Comparison of ENCODE assay signal across 29 cellular contexts in genomic region chrX:98523521-98523920, GRCh38.
A peak's percentile ranks its signal among the peaks of the same experiment; 100 is the strongest.
DNase-seq lines count a peak whose midpoint lies in the region; ATAC-seq, FAIRE-seq and TF ChIP-seq lines count a peak whose summit lies in the region.
"Had no signal": no experiment of that assay in that cellular context is flagged by ENCODE, and none has a peak within 500 bp of the region (broad histone marks: within the 10 kb centered on the region; RNA-seq: fewer than 3 reads in every experiment).

No MANE protein-coding gene starts in this region.

- no peaks in the 10 kb centered on the region for H3K9me3 Mint-ChIP-seq in astrocyte (ENCODE audit: unreplicated experiment)
- H3K9me3 Mint-ChIP-seq: CD4-positive, alpha-beta T cell; T-cell had no signal

- no peak overlapping the region for H3K9ac ChIP-seq in astrocyte (ENCODE audit: low read length)
- 0 out of 2 replicates have a peak overlapping the region, but pooled peaks have one; percentile 30 for H3K9ac ChIP-seq in iPS-20b (ENCODE audit: low read depth, low read length)
- H3K9ac ChIP-seq: BLaER1 treated with 17β-estradiol and CSF1 and Interleukin-3, amounts not matched to agents 10 nM and 100 nM had no signal

- H3K4me1 ChIP-seq in HAP-1 (peaks cover 21% of the 10 kb centered on the region), astrocyte (ENCODE audit: insufficient read depth, low read length) (no peaks in the 10 kb centered on the region), iPS-20b (ENCODE audit: insufficient read depth, low read length) (peaks cover 6% of the 10 kb centered on the region), right lobe of liver (no peaks in the 10 kb centered on the region)
- H3K4me1 ChIP-seq: A549 had no signal

- H3K27ac Mint-ChIP-seq in astrocyte (ENCODE audit: unreplicated experiment): no peak overlapping the region
- H3K27ac Mint-ChIP-seq: CD4-positive, alpha-beta T cell; T-cell had no signal

- no peak for ATAC-seq in GM19023 (IDR thresholded peaks at IDR 0.05; ENCODE audit: unreplicated experiment)
- no peak for ATAC-seq in right lobe of liver
- ATAC-seq: A549, T-cell had no signal

- intact Hi-C loops in right lobe of liver (cut with DNase I): no loop called here

- no peaks in the 10 kb centered on the region for H4K20me1 ChIP-seq in astrocyte (ENCODE audit: insufficient read depth, low read length)
- H4K20me1 ChIP-seq: BLaER1 treated with 17β-estradiol and CSF1 and Interleukin-3, amounts not matched to agents 10 nM and 100 nM had no signal

- no peaks in the 10 kb centered on the region for H3K27me3 ChIP-seq in HAP-1 (ENCODE audit: low read depth)
- H3K27me3 ChIP-seq in astrocyte (ENCODE audit: insufficient read depth, low read length): no peaks in the 10 kb centered on the region
- no peaks in the 10 kb centered on the region for H3K27me3 ChIP-seq in iPS-20b (ENCODE audit: insufficient read depth, low read length)
- peaks cover 0 to 5% of the 10 kb centered on the region in 2 donors for H3K27me3 ChIP-seq in right lobe of liver
- H3K27me3 ChIP-seq: MG63 had no signal

- TF ChIP-seq CTCF in astrocyte (IDR thresholded peaks at IDR 0.05; ENCODE audit: insufficient read depth, low read depth, low read length) (no peak), right lobe of liver (IDR thresholded peaks at IDR 0.05) (no peak)

- H3K27ac ChIP-seq in astrocyte (ENCODE audit: low read depth, low read length) (no peak overlapping the region), iPS-20b (ENCODE audit: low read length) (no peak overlapping the region), right lobe of liver (no peak overlapping the region)
- H3K27ac ChIP-seq: A549; BLaER1 treated with 17β-estradiol and CSF1 and Interleukin-3, amounts not matched to agents 10 nM and 100 nM; HL-60 had no signal

- H3K27me3 Mint-ChIP-seq in astrocyte (ENCODE audit: low read depth, unreplicated experiment): no peaks in the 10 kb centered on the region
- H3K27me3 Mint-ChIP-seq: CD4-positive, alpha-beta T cell had no signal

- WGBS in right lobe of liver (ENCODE audit: insufficient coverage, low coverage, low lambda C conversion rate, missing lambda C conversion rate): 47% methylated on average over 3 of the region's 3 CpGs

- H3K4me3 Mint-ChIP-seq in astrocyte (ENCODE audit: unreplicated experiment): no peak overlapping the region
- H3K4me3 Mint-ChIP-seq: CD4-positive, alpha-beta T cell; T-cell had no signal

- no peak for TF ChIP-seq POLR2A in right lobe of liver (IDR thresholded peaks at IDR 0.05)

- in situ Hi-C loops in HAP-1 (cut with MboI; ENCODE audit: low sequenced_read_pairs): no loop called here

- H3K4me1 Mint-ChIP-seq in astrocyte (ENCODE audit: low read depth, unreplicated experiment): no peaks in the 10 kb centered on the region
- H3K4me1 Mint-ChIP-seq: T-cell had no signal

- H2AFZ ChIP-seq in astrocyte (ENCODE audit: low read depth, low read length): no peak overlapping the region

- no peaks in the 10 kb centered on the region for H3K79me2 ChIP-seq in astrocyte (ENCODE audit: insufficient read depth, low read length)

- FAIRE-seq in astrocyte (lab: Jason Lieb, UNC) (peak; percentile 62), HTR-8/SVneo (lab: Jason Lieb, UNC) (no peak)
- FAIRE-seq: A549, GM12891, GM19239, H54 had no signal

- H3K36me3 Mint-ChIP-seq in astrocyte (ENCODE audit: low read depth, unreplicated experiment): no peaks in the 10 kb centered on the region
- H3K36me3 Mint-ChIP-seq: T-cell had no signal

- H3K9me3 ChIP-seq in HAP-1 (no peaks in the 10 kb centered on the region), astrocyte (ENCODE audit: insufficient read depth, low read depth, low read length) (no peaks in the 10 kb centered on the region), iPS-20b (ENCODE audit: insufficient read depth, low read depth, low read length) (no peaks in the 10 kb centered on the region), right lobe of liver (no peaks in the 10 kb centered on the region)
- H3K9me3 ChIP-seq: A549; BLaER1 treated with 17β-estradiol and CSF1 and Interleukin-3, amounts not matched to agents 10 nM and 100 nM; MG63 had no signal

- no peaks in the 10 kb centered on the region for H3K36me3 ChIP-seq in HAP-1 (replicated peaks)
- no peaks in the 10 kb centered on the region for H3K36me3 ChIP-seq in astrocyte (ENCODE audit: insufficient read depth, low read length)
- H3K36me3 ChIP-seq in iPS-20b (ENCODE audit: insufficient read depth, low read depth, low read length): no peaks in the 10 kb centered on the region
- no peaks in the 10 kb centered on the region for H3K36me3 ChIP-seq in right lobe of liver
- H3K36me3 ChIP-seq: BLaER1 treated with 17β-estradiol and CSF1 and Interleukin-3, amounts not matched to agents 10 nM and 100 nM; MG63 had no signal

- H3K4me3 ChIP-seq in HAP-1: no peak overlapping the region
- H3K4me3 ChIP-seq in astrocyte (ENCODE audit: insufficient read depth, low read depth, low read length): no peak overlapping the region
- no peak overlapping the region for H3K4me3 ChIP-seq in iPS-20b (ENCODE audit: low read length)
- no peak overlapping the region for H3K4me3 ChIP-seq in right lobe of liver
- H3K4me3 ChIP-seq: A549; BLaER1 treated with 17β-estradiol and CSF1 and Interleukin-3, amounts not matched to agents 10 nM and 100 nM; MG63 had no signal

- no peak overlapping the region for H3K4me2 ChIP-seq in astrocyte (ENCODE audit: low read length)
- H3K4me2 ChIP-seq: A549 had no signal

- peak; percentile 32 to 98 for DNase-seq in HAP-1 (ENCODE audit: low spot score in 2 of 2)
- DNase-seq in astrocyte (ENCODE audit: low read depth): no peak
- DNase-seq in right lobe of liver: no peak
- no peak for DNase-seq in HTR-8/SVneo (ENCODE audit: insufficient read length, low spot score)
- DNase-seq in NCI-H2081 (lab: John Stamatoyannopoulos, UW): no peak
- DNase-seq: AML-193; CD4-positive, alpha-beta T cell; COR-L47; DMS79; EL; GF-D8; MG63; NCI-H1105 treated with DMSO at 0.1 percent for 48 hours; NCI-H2029; NCI-H446 treated with DMSO at 0.1 percent for 48 hours; NCI-H526; NCI-H82; NK-92 treated with Interleukin-12 subunit alpha and Interleukin-12 subunit beta, amount 100 ng/mL, for 24 hours; RPMI8226; SHP77; T-cell had no signal

Comparison
In these comparisons a context has a peak if more than half of its experiments do, and no peak if none do; other contexts are left out.
1. DNase-seq: peak in HAP-1 (2 of 2); none in astrocyte (single experiment), right lobe of liver (0 of 3), HTR-8/SVneo (single experiment) and NCI-H2081 (0 of 2).